8 cellular contexts compared by ENCODE assay signal in the genomic region with DNA sequence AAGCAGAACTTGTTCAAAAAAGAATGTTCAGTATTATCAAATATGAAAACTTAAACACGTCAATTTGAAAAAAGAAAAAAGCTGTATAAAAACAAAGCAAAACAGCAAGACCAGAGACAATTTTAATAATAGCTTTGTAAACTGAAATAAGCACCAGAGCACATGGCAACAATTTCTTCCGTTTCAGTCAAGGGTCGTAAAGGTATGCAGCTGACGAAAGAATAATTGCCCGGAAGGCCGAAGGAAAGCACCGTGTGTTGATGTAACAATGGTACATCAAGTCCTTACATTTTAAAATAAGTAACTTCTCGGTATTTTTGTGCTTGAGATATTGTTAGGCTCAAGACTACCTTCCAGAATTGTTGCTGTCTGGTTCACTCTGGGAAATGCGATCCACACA. TPM values are rescaled to one million over a fixed set of nuclear protein-coding genes. Genes with fewer than 3 reads are reported as not detected.
A peak's percentile ranks its signal among the peaks of the same experiment; 100 is the strongest.
DNase-seq lines count a peak whose midpoint lies in the region; ATAC-seq, FAIRE-seq and TF ChIP-seq lines count a peak whose summit lies in the region.

No MANE protein-coding gene starts in this region.

- H3K9me2 ChIP-seq in MM.1S (replicated peaks; ENCODE audit: insufficient read depth, low read length): no peaks in the 10 kb centered on the region

- H2AFZ ChIP-seq in MM.1S (ENCODE audit: low read length) (no peak overlapping the region), HepG2 (ENCODE audit: low read length) (no peak overlapping the region)

- POLR2A ChIA-PET in HepG2 (lab: Yijun Ruan, JAX): interaction anchor here (0.8 to 1.9 kb wide), 2 partner anchors 13 to 19 kb away, joined by 3 to 5 read pairs; no protein-coding TSS in a partner anchor

- CTCF ChIA-PET in HepG2 (lab: Yijun Ruan, JAX; ENCODE audit: low intra/inter-chr PET ratio, low total read pairs): no interaction called here

- H3K9me3 ChIP-seq in MM.1S (replicated peaks; ENCODE audit: insufficient read depth, low read length) (no peaks in the 10 kb centered on the region), HepG2 (ENCODE audit: low read length) (no peaks in the 10 kb centered on the region), transverse colon (no peaks in the 10 kb centered on the region)

- in situ Hi-C loops in HepG2 (cut with HindIII; ENCODE audit: extremely low pct_ligation_motif_present, low pct_unique_long_range_greater_than_20kb) (no loop called here), transverse colon (cut with MboI; ENCODE audit: low pct_ligation_motif_present in 1 of 4, low pct_unique_long_range_greater_than_20kb in 1 of 4, low sequenced_read_pairs in 3 of 4) (loop anchor here in 1 of 4 donors (25.0 kb wide), 1 partner anchor 576 kb away; the partner anchor contains the start of gene LHFPL6)

- no peaks in the 10 kb centered on the region for H3K4me1 ChIP-seq in MM.1S (ENCODE audit: low read length)
- H3K4me1 ChIP-seq in HepG2 (ENCODE audit: insufficient read depth, low read length): peaks cover 39% of the 10 kb centered on the region
- H3K4me1 ChIP-seq in transverse colon: peaks cover 3 to 66% (median 39%) of the 10 kb centered on the region in 4 donors

- H3K4me2 ChIP-seq in MM.1S (ENCODE audit: low read depth, low read length) (peak overlapping the region; percentile 87), HepG2 (ENCODE audit: low read depth, low read length) (peak overlapping the region; percentile 84)

- no peak for ATAC-seq in HepG2
- ATAC-seq in GM19463 (IDR thresholded peaks at IDR 0.05; ENCODE audit: unreplicated experiment): no peak
- no peak for ATAC-seq in HG03159 (IDR thresholded peaks at IDR 0.05; ENCODE audit: unreplicated experiment)

- H4K20me1 ChIP-seq in MM.1S (ENCODE audit: insufficient read depth, low read length): no peaks in the 10 kb centered on the region
- peaks cover 8% of the 10 kb centered on the region; the same call in 1 of the 2 replicates for H4K20me1 ChIP-seq in HepG2 (ENCODE audit: insufficient read depth, low read length)

- TF ChIP-seq POLR2A in HepG2 (IDR thresholded peaks at IDR 0.05; ENCODE audit: insufficient read depth in 1 of 2, low read depth in 2 of 2, low read length in 2 of 2) (no peak), transverse colon (IDR thresholded peaks at IDR 0.05) (no peak)

- peaks cover 68% of the 10 kb centered on the region for H3K79me2 ChIP-seq in MM.1S (ENCODE audit: low read length)
- peaks cover 75% of the 10 kb centered on the region for H3K79me2 ChIP-seq in HepG2 (ENCODE audit: insufficient read depth, low read length)

- BruUV-seq in HepG2 (replicated peaks; lab: Mats Ljungman, UMichigan): no TSS peak

- peak overlapping the region; percentile 76 for H3K4me3 ChIP-seq in MM.1S (ENCODE audit: low read length)
- peak overlapping the region; percentile 84 to 95 (median 86) for H3K4me3 ChIP-seq in HepG2 (replicated peaks in 1 of 3; ENCODE audit: insufficient read depth in 1 of 3, low read depth in 2 of 3, low read length in 3 of 3)
- peak overlapping the region; percentile 90 to 98 (median 96) for H3K4me3 ChIP-seq in transverse colon

- DNase-seq in EL: peak; percentile 17
- peak; percentile 10 for DNase-seq in MM.1S
- peak; percentile 17 for DNase-seq in amniotic epithelial cell (ENCODE audit: low read depth)
- peak; percentile 25 for DNase-seq in HepG2 (ENCODE audit: low spot score)
- peak; percentile 21 for DNase-seq in transverse colon
- no peak for DNase-seq in NCI-H2171 treated with DMSO at 0.1 percent for 48 hours (lab: John Stamatoyannopoulos, UW)

- TF ChIP-seq CTCF in MM.1S (IDR thresholded peaks at IDR 0.05; ENCODE audit: low read length) (no peak), HepG2 (CRISPR knock-in tag; IDR thresholded peaks at IDR 0.05) (no peak), transverse colon (IDR thresholded peaks at IDR 0.05) (no peak)

- H3F3A ChIP-seq in MM.1S (ENCODE audit: insufficient read depth, low read length): no peaks in the 10 kb centered on the region

- TF ChIP-seq EP300 in HepG2 (IDR thresholded peaks at IDR 0.05; ENCODE audit: low read depth in 2 of 2, low read length in 2 of 2) (no peak), HepG2 (CRISPR knock-in tag; IDR thresholded peaks at IDR 0.05; ENCODE audit: borderline replicate concordance) (no peak), transverse colon (IDR thresholded peaks at IDR 0.05; ENCODE audit: low read depth) (no peak)

- no peak for FAIRE-seq in HepG2 (lab: Jason Lieb, UNC)

- intact Hi-C loops in HepG2 (cut with micrococcal nuclease; ENCODE audit: unreplicated experiment) (loop anchor here (10.0 kb wide), 1 partner anchor 619 kb away; the partner anchor contains the start of gene COG6), transverse colon (cut with DNase I; ENCODE audit: low total_unique reads) (no loop called here)

- no peak for TF ChIP-seq RAD21 in HepG2 (CRISPR knock-in tag; IDR thresholded peaks at IDR 0.05)

- no peaks in the 10 kb centered on the region for H3K27me3 ChIP-seq in MM.1S (replicated peaks; ENCODE audit: insufficient read depth, low read length)
- H3K27me3 ChIP-seq in HepG2 (ENCODE audit: control insufficient read depth in 1 of 2, insufficient read depth in 2 of 2, low read length in 2 of 2): no peaks in the 10 kb centered on the region; a peak in 1 of 5 replicates
- no peaks in the 10 kb centered on the region for H3K27me3 ChIP-seq in transverse colon

- H3K9ac ChIP-seq in MM.1S (ENCODE audit: low read length) (peak overlapping the region; percentile 80), HepG2 (ENCODE audit: insufficient read depth, low read depth, low read length) (peak overlapping the region; percentile 81)

- H3K27ac ChIP-seq in MM.1S (ENCODE audit: low read length): peak overlapping the region; percentile 85; the same call in 1 of the 2 replicates
- H3K27ac ChIP-seq in HepG2 (ENCODE audit: extremely low read length, insufficient read depth, low read length): peak overlapping the region; percentile 88
- peak overlapping the region in 3 of 4 donors; percentile 90 to 96 (median 94) for H3K27ac ChIP-seq in transverse colon

- under 1% methylated on average over 9 of the region's 9 CpGs for WGBS in HepG2 (ENCODE audit: low lambda C conversion rate)
- 0 to 1% methylated on average over 8 to 9 of the region's 9 CpGs for WGBS in transverse colon (ENCODE audit: low coverage in 1 of 2), 2 donors

- H3K36me3 ChIP-seq in MM.1S (replicated peaks; ENCODE audit: insufficient read depth, low read length) (no peaks in the 10 kb centered on the region), HepG2 (replicated peaks in 1 of 2; ENCODE audit: control insufficient read depth in 1 of 2, insufficient read depth in 2 of 2, low read length in 2 of 2) (0 out of 5 replicates have a peak, but pooled peaks cover 0 to 5% of the 10 kb centered on the region in 2 experiments), transverse colon (no peaks in the 10 kb centered on the region)

RNA-seq across cellular contexts. Expression of gene PROSER1, which starts 1.7 kb away (rescaled TPM):
- 11.4 and 15.2 TPM in 2 replicates for total RNA-seq in HepG2 (2016; rRNA removed; fragmentation: Illumina TruSeq; extraction: Trizol)
- 5.9 and 7.7 TPM in 2 replicates for total RNA-seq in HepG2 (2016; cell fraction: cytosol; rRNA removed; fragmentation: Illumina TruSeq; extraction: Trizol; ENCODE audit: low read depth)
- total RNA-seq in HepG2 (2016; cell fraction: insoluble cytoplasmic fraction; rRNA removed; fragmentation: Illumina TruSeq; extraction: Trizol): 10.1 and 16.6 TPM in 2 replicates
- 13.1 and 15.7 TPM in 2 replicates for total RNA-seq in HepG2 (2016; cell fraction: membrane; rRNA removed; fragmentation: Illumina TruSeq; extraction: Trizol)
- total RNA-seq in HepG2 (2016; cell fraction: nucleus; rRNA removed; fragmentation: Illumina TruSeq; extraction: Trizol): 34.6 and 40.8 TPM in 2 replicates
- 15.6 and 17.2 TPM in 2 replicates for polyA plus RNA-seq in HepG2 (2011; rRNA removed)
- 6.4 and 8.2 TPM in 2 replicates for polyA plus RNA-seq in HepG2 (2011; cell fraction: cytosol; rRNA removed)
- polyA plus RNA-seq in HepG2 (2011; cell fraction: nucleus; rRNA removed): 29.8 and 29.9 TPM in 2 replicates
- polyA plus RNA-seq in HepG2 (2012): 13.8 and 17.4 TPM in 2 replicates
- polyA plus RNA-seq in HepG2 (2016; cell fraction: cytosol; fragmentation: Illumina TruSeq; extraction: Trizol; ENCODE audit: low read depth): 1.8 and 2.1 TPM in 2 replicates
- polyA plus RNA-seq in HepG2 (2016; cell fraction: insoluble cytoplasmic fraction; fragmentation: Illumina TruSeq; extraction: Trizol; ENCODE audit: low read depth): 26.9 and 28.6 TPM in 2 replicates
- polyA plus RNA-seq in HepG2 (2016; cell fraction: membrane; fragmentation: Illumina TruSeq; extraction: Trizol; ENCODE audit: low read depth): 9.7 TPM in 2 replicates
- 40.7 and 53.5 TPM in 2 replicates for polyA plus RNA-seq in HepG2 (2016; cell fraction: nucleus; fragmentation: Illumina TruSeq; extraction: Trizol; ENCODE audit: insufficient read depth, low read depth)
- polyA minus RNA-seq in HepG2 (2011; rRNA and poly(A)+ RNA removed; ENCODE audit: low replicate concordance): 13.3 and 14.0 TPM in 2 replicates
- polyA minus RNA-seq in HepG2 (2011; cell fraction: cytosol; rRNA and poly(A)+ RNA removed): 7.5 and 7.8 TPM in 2 replicates
- polyA minus RNA-seq in HepG2 (2011; cell fraction: nucleus; rRNA and poly(A)+ RNA removed): 52.2 and 56.8 TPM in 2 replicates
- 100 to 1,000 TPM in 1 of 4 donors, 10 to 100 TPM in 3; 18.5 to 174 (median 71.1) TPM for total RNA-seq in transverse colon

RNA-seq across cellular contexts. Expression of gene NHLRC3, which starts 2.0 kb away (rescaled TPM):
- total RNA-seq in HepG2 (2016; rRNA removed; fragmentation: Illumina TruSeq; extraction: Trizol) (14.5 and 29.8 TPM in 2 replicates), transverse colon (10 to 100 TPM in 3 of 4 donors, 1 to 10 TPM in 1; 3.2 to 58.1 (median 38.9) TPM)
- total RNA-seq in HepG2 (2016; cell fraction: cytosol; rRNA removed; fragmentation: Illumina TruSeq; extraction: Trizol; ENCODE audit: low read depth): 2.9 and 3.0 TPM in 2 replicates
- 16.2 and 30.5 TPM in 2 replicates for total RNA-seq in HepG2 (2016; cell fraction: insoluble cytoplasmic fraction; rRNA removed; fragmentation: Illumina TruSeq; extraction: Trizol)
- 5.1 and 6.3 TPM in 2 replicates for total RNA-seq in HepG2 (2016; cell fraction: membrane; rRNA removed; fragmentation: Illumina TruSeq; extraction: Trizol)
- total RNA-seq in HepG2 (2016; cell fraction: nucleus; rRNA removed; fragmentation: Illumina TruSeq; extraction: Trizol): 42.6 and 49.6 TPM in 2 replicates
- 16.8 and 19.9 TPM in 2 replicates for polyA plus RNA-seq in HepG2 (2011; rRNA removed)
- 5.3 and 9.1 TPM in 2 replicates for polyA plus RNA-seq in HepG2 (2011; cell fraction: cytosol; rRNA removed)
- 36.6 and 48.1 TPM in 2 replicates for polyA plus RNA-seq in HepG2 (2011; cell fraction: nucleus; rRNA removed)
- polyA plus RNA-seq in HepG2 (2012): 19.5 and 21.8 TPM in 2 replicates
- 1.3 TPM in 2 replicates for polyA plus RNA-seq in HepG2 (2016; cell fraction: cytosol; fragmentation: Illumina TruSeq; extraction: Trizol; ENCODE audit: low read depth)
- polyA plus RNA-seq in HepG2 (2016; cell fraction: insoluble cytoplasmic fraction; fragmentation: Illumina TruSeq; extraction: Trizol; ENCODE audit: low read depth): 10.3 and 10.5 TPM in 2 replicates
- 3.1 and 3.3 TPM in 2 replicates for polyA plus RNA-seq in HepG2 (2016; cell fraction: membrane; fragmentation: Illumina TruSeq; extraction: Trizol; ENCODE audit: low read depth)
- 61.2 and 65.0 TPM in 2 replicates for polyA plus RNA-seq in HepG2 (2016; cell fraction: nucleus; fragmentation: Illumina TruSeq; extraction: Trizol; ENCODE audit: insufficient read depth, low read depth)
- 9.3 and 14.1 TPM in 2 replicates for polyA minus RNA-seq in HepG2 (2011; rRNA and poly(A)+ RNA removed; ENCODE audit: low replicate concordance)
- polyA minus RNA-seq in HepG2 (2011; cell fraction: cytosol; rRNA and poly(A)+ RNA removed): 7.9 and 8.5 TPM in 2 replicates
- 72.9 and 78.7 TPM in 2 replicates for polyA minus RNA-seq in HepG2 (2011; cell fraction: nucleus; rRNA and poly(A)+ RNA removed)

RNA-seq across cellular contexts. Expression of gene STOML3, which starts 45.6 kb away (rescaled TPM):
- total RNA-seq in HepG2 (2016; rRNA removed; fragmentation: Illumina TruSeq; extraction: Trizol): not detected in 2 replicates
- not detected in 2 replicates for total RNA-seq in HepG2 (2016; cell fraction: cytosol; rRNA removed; fragmentation: Illumina TruSeq; extraction: Trizol; ENCODE audit: low read depth)
- total RNA-seq in HepG2 (2016; cell fraction: insoluble cytoplasmic fraction; rRNA removed; fragmentation: Illumina TruSeq; extraction: Trizol): not detected in 2 replicates
- not detected in 2 replicates for total RNA-seq in HepG2 (2016; cell fraction: membrane; rRNA removed; fragmentation: Illumina TruSeq; extraction: Trizol)
- total RNA-seq in HepG2 (2016; cell fraction: nucleus; rRNA removed; fragmentation: Illumina TruSeq; extraction: Trizol): not detected in 2 replicates
- not detected in 2 replicates for polyA plus RNA-seq in HepG2 (2011; rRNA removed)
- not detected in 2 replicates for polyA plus RNA-seq in HepG2 (2011; cell fraction: cytosol; rRNA removed)
- not detected in 2 replicates for polyA plus RNA-seq in HepG2 (2011; cell fraction: nucleus; rRNA removed)
- not detected in 2 replicates for polyA plus RNA-seq in HepG2 (2012)
- not detected in 2 replicates for polyA plus RNA-seq in HepG2 (2016; cell fraction: cytosol; fragmentation: Illumina TruSeq; extraction: Trizol; ENCODE audit: low read depth)
- polyA plus RNA-seq in HepG2 (2016; cell fraction: insoluble cytoplasmic fraction; fragmentation: Illumina TruSeq; extraction: Trizol; ENCODE audit: low read depth): not detected in 2 replicates
- polyA plus RNA-seq in HepG2 (2016; cell fraction: membrane; fragmentation: Illumina TruSeq; extraction: Trizol; ENCODE audit: low read depth): not detected in 2 replicates
- polyA plus RNA-seq in HepG2 (2016; cell fraction: nucleus; fragmentation: Illumina TruSeq; extraction: Trizol; ENCODE audit: insufficient read depth, low read depth): not detected in 2 replicates
- polyA minus RNA-seq in HepG2 (2011; rRNA and poly(A)+ RNA removed; ENCODE audit: low replicate concordance): not detected in 2 replicates
- polyA minus RNA-seq in HepG2 (2011; cell fraction: cytosol; rRNA and poly(A)+ RNA removed): not detected in 2 replicates
- polyA minus RNA-seq in HepG2 (2011; cell fraction: nucleus; rRNA and poly(A)+ RNA removed): not detected in 2 replicates
- total RNA-seq in transverse colon: under 1 TPM in 1 of 4 donors, not detected in 3; 0.55 TPM
